ENCODE assay signal across 8 cellular contexts in genomic region chr5:115841382-115842088, GRCh38. TPM values are rescaled to one million over a fixed set of nuclear protein-coding genes. Genes with fewer than 3 reads are reported as not detected.
DNase-seq lines count a peak whose midpoint lies in the region; ATAC-seq and TF ChIP-seq lines count a peak whose summit lies in the region.

Gene AP3S1, plus strand, starts transcription at chr5:115841935. Its CDS starts 103 bp downstream, at chr5:115842038.
Gene ATG12, minus strand, starts transcription at chr5:115841565. Its CDS starts 13 bp downstream, at chr5:115841552.

- H3K9me3 Mint-ChIP-seq in immature natural killer cell: no peaks in the 10 kb centered on the region

- peak within 1 kb of the TSS; percentile 97 to 100 (median 100) for H3K27ac Mint-ChIP-seq in immature natural killer cell

- peak within 1 kb of the TSS; percentile 95 for H3K27ac ChIP-seq in caudate nucleus (ENCODE audit: low read depth, low read length)

- peaks cover under 1 to 4% (median 4%) of the 10 kb centered on the region in 3 donors for H3K36me3 Mint-ChIP-seq in immature natural killer cell

- peak within 1 kb of the TSS; percentile 98 to 99 (median 99) for H3K4me3 Mint-ChIP-seq in immature natural killer cell

- TF ChIP-seq CTCF in AG10803 (conservative IDR thresholded peaks at IDR 0.05; ENCODE audit: low read length): 0 out of 2 replicates have a peak, but pooled peaks have one; percentile 8

- peaks cover 52 to 68% of the 10 kb centered on the region in 2 donors for H3K4me1 Mint-ChIP-seq in immature natural killer cell

- DNase-seq in AG10803 (ENCODE audit: low read depth) (peak; percentile 91), NCI-H345 treated with DMSO at 0.1 percent for 48 hours (lab: John Stamatoyannopoulos, UW; ENCODE audit: unreplicated experiment) (peak; percentile 67), caudate nucleus (lab: John Stamatoyannopoulos, UW) (peak; percentile 28 to 99 (median 93)), immature natural killer cell (peak; percentile 91 to 93 (median 91)), smooth muscle cell of the brain vasculature (ENCODE audit: low read depth, low spot score) (peak; percentile 83)
- peak; percentile 75 to 81 (median 78) for DNase-seq in activated CD4-positive, CD25-positive, alpha-beta regulatory T cell (lab: John Stamatoyannopoulos, UW)

- H3K27me3 Mint-ChIP-seq in immature natural killer cell (ENCODE audit: low read depth in 3 of 3): peaks cover 5 to 13% (median 12%) of the 10 kb centered on the region in 3 donors

- ATAC-seq in GM19035 (IDR thresholded peaks at IDR 0.05; ENCODE audit: unreplicated experiment): peak; percentile 84
- peak; percentile 85 for ATAC-seq in HG03342 (IDR thresholded peaks at IDR 0.05; ENCODE audit: unreplicated experiment)

- H3K4me3 ChIP-seq in AG10803 (ENCODE audit: low read length): peak within 1 kb of the TSS; percentile 77

RNA-seq across cellular contexts. Expression of gene AP3S1, which starts in this region (rescaled TPM):
- polyA plus RNA-seq in immature natural killer cell: 10 to 100 TPM; 63.7 to 96.1 (median 71.7) TPM

RNA-seq across cellular contexts. Expression of gene ATG12, which starts in this region (rescaled TPM):
- polyA plus RNA-seq in immature natural killer cell: 100 to 1,000 TPM in 2 of 3 donors, 10 to 100 TPM in 1; 91.5 to 140 (median 130) TPM

Comparison
In these comparisons a context has a peak if more than half of its experiments do, and no peak if none do; other contexts are left out.
1. Peak in every context shown above with its lines: DNase-seq, ATAC-seq, H3K4me3 ChIP-seq and H3K27ac ChIP-seq.